In genomic region chr7:150977382-150978135, GRCh38 we compare ENCODE assay signal across 11 cellular contexts. TPM values are rescaled to one million over a fixed set of nuclear protein-coding genes. Genes with fewer than 3 reads are reported as not detected.
DNase-seq lines count a peak whose midpoint lies in the region; ATAC-seq and TF ChIP-seq lines count a peak whose summit lies in the region.
"Had no signal": no experiment of that assay in that cellular context is flagged by ENCODE, and none has a peak within 500 bp of the region (broad histone marks: within the 10 kb centered on the region; RNA-seq: fewer than 3 reads in every experiment).

No MANE protein-coding gene starts in this region.

- ATAC-seq in HG03457 (IDR thresholded peaks at IDR 0.05; ENCODE audit: unreplicated experiment): no peak
- ATAC-seq: activated CD4-positive, CD25-positive, alpha-beta regulatory T cell treated with anti-CD3 and anti-CD28 coated beads, Interleukin-2, amount 50 U/mL, for 24 hours had no signal

- H3K27me3 ChIP-seq in esophagus squamous epithelium (peaks cover 0 to 98% (median 11%) of the 10 kb centered on the region in 4 donors), sigmoid colon (no peaks in the 10 kb centered on the region)

- no peaks in the 10 kb centered on the region for H3K36me3 ChIP-seq in esophagus squamous epithelium
- H3K36me3 ChIP-seq in sigmoid colon: no peaks in the 10 kb centered on the region

- H3K4me3 ChIP-seq in esophagus squamous epithelium (peak overlapping the region; percentile 12 to 63 (median 40)), sigmoid colon (peak overlapping the region; percentile 48 to 69 (median 66))

- TF ChIP-seq CTCF in esophagus squamous epithelium (IDR thresholded peaks at IDR 0.05): no peak
- no peak for TF ChIP-seq CTCF in sigmoid colon (IDR thresholded peaks at IDR 0.05)

- TF ChIP-seq POLR2A in esophagus squamous epithelium (IDR thresholded peaks at IDR 0.05) (no peak), sigmoid colon (IDR thresholded peaks at IDR 0.05) (no peak)

- DNase-seq in NCI-H345 (lab: John Stamatoyannopoulos, UW) (peak; percentile 58), NCI-H345 treated with DMSO at 0.1 percent for 48 hours (lab: John Stamatoyannopoulos, UW; ENCODE audit: unreplicated experiment) (no peak), NCI-H2227 treated with DMSO at 0.1 percent for 48 hours (lab: John Stamatoyannopoulos, UW) (peak; percentile 17), esophagus squamous epithelium (lab: John Stamatoyannopoulos, UW) (no peak), sigmoid colon (no peak), NCI-H2107 treated with DMSO at 0.1 percent for 48 hours (lab: John Stamatoyannopoulos, UW; ENCODE audit: unreplicated experiment) (no peak), anterior cingulate cortex (lab: John Stamatoyannopoulos, UW) (no peak)
- DNase-seq: psoas muscle had no signal

- H3K4me1 ChIP-seq in esophagus squamous epithelium (peaks cover 15 to 70% (median 43%) of the 10 kb centered on the region in 3 donors), sigmoid colon (peaks cover 0 to 75% (median 71%) of the 10 kb centered on the region in 4 donors)

- no peaks in the 10 kb centered on the region for H3K9me3 ChIP-seq in esophagus squamous epithelium
- no peaks in the 10 kb centered on the region for H3K9me3 ChIP-seq in sigmoid colon
- H3K9me3 ChIP-seq: psoas muscle had no signal

- intact Hi-C loops in esophagus squamous epithelium (cut with DNase I): no loop called here
- intact Hi-C loops in sigmoid colon (cut with DNase I): loop anchor here (5.0 kb wide), 1 partner anchor 110 kb away; the partner anchor contains the start of gene AGAP3

- TF ChIP-seq EP300 in sigmoid colon (IDR thresholded peaks at IDR 0.05): no peak

- WGBS in esophagus squamous epithelium, 2 donors: 12 to 22% methylated on average over 7 to 15 of the region's 65 CpGs
- WGBS in sigmoid colon, 2 donors: 5% methylated on average over 65 of the region's 65 CpGs

- H3K27ac ChIP-seq in esophagus squamous epithelium (peak overlapping the region; percentile 19 to 82 (median 62)), sigmoid colon (peak overlapping the region; percentile 84 to 97 (median 90))
- H3K27ac ChIP-seq: epithelial cell of prostate, psoas muscle had no signal

RNA-seq across cellular contexts. Expression of gene KCNH2, which starts 0.6 kb away (rescaled TPM):
- total RNA-seq in esophagus squamous epithelium (1 to 10 TPM in 1 of 4 donors, under 1 TPM in 3; 0.19 to 2.5 (median 0.72) TPM), sigmoid colon (100 to 1,000 TPM in 1 of 4 donors, 10 to 100 TPM in 3; 40.6 to 107 (median 85.2) TPM)
- polyA plus RNA-seq in sigmoid colon: 1 to 10 TPM in 2 of 3 donors, under 1 TPM in 1; 0.46 to 7.3 (median 1.2) TPM

RNA-seq across cellular contexts. Expression of gene NOS3, which starts 13.3 kb away (rescaled TPM):
- total RNA-seq in esophagus squamous epithelium (1 to 10 TPM; 1.4 to 3.2 (median 2.2) TPM), sigmoid colon (1 to 10 TPM; 1.3 to 7.2 (median 2.9) TPM)
- 1 to 10 TPM in 2 of 3 donors, under 1 TPM in 1; 0.23 to 6.1 (median 1.2) TPM for polyA plus RNA-seq in sigmoid colon

RNA-seq across cellular contexts. Expression of gene ATG9B, which starts 46.7 kb away (rescaled TPM):
- total RNA-seq in esophagus squamous epithelium (10 to 100 TPM in 2 of 4 donors, 1 to 10 TPM in 2; 1.5 to 45.2 (median 12.8) TPM), sigmoid colon (not detected)
- polyA plus RNA-seq in sigmoid colon: 1 to 10 TPM in 2 of 3 donors, not detected in 1; 1.2 to 1.6 TPM
- total RNA-seq: psoas muscle had no signal

RNA-seq across cellular contexts. Expression of gene ABCB8, which starts 50.7 kb away (rescaled TPM):
- total RNA-seq in esophagus squamous epithelium (10 to 100 TPM; 23.1 to 41.0 (median 26.1) TPM), sigmoid colon (10 to 100 TPM in 3 of 4 donors, 1 to 10 TPM in 1; 9.7 to 20.8 (median 19.5) TPM)
- 10 to 100 TPM in 1 of 3 donors, 1 to 10 TPM in 2; 3.0 to 32.8 (median 5.3) TPM for polyA plus RNA-seq in sigmoid colon

Comparison
In these comparisons a context has a peak if more than half of its experiments do, and no peak if none do; other contexts are left out.
1. DNase-seq: peak in NCI-H345 (single experiment) and NCI-H2227 treated with DMSO at 0.1 percent for 48 hours (single experiment); none in NCI-H345 treated with DMSO at 0.1 percent for 48 hours (single experiment), esophagus squamous epithelium (single experiment), sigmoid colon (single experiment), NCI-H2107 treated with DMSO at 0.1 percent for 48 hours (single experiment) and anterior cingulate cortex (0 of 58).
2. RNA of gene KCNH2, which starts 0.6 kb away (total RNA-seq): 40.6 to 107 TPM in sigmoid colon; 0.19 to 2.5 TPM in esophagus squamous epithelium; every median in the first group is over 10 times any median in the second.